Comparison of ENCODE assay signal across 8 cellular contexts in the genomic region with DNA sequence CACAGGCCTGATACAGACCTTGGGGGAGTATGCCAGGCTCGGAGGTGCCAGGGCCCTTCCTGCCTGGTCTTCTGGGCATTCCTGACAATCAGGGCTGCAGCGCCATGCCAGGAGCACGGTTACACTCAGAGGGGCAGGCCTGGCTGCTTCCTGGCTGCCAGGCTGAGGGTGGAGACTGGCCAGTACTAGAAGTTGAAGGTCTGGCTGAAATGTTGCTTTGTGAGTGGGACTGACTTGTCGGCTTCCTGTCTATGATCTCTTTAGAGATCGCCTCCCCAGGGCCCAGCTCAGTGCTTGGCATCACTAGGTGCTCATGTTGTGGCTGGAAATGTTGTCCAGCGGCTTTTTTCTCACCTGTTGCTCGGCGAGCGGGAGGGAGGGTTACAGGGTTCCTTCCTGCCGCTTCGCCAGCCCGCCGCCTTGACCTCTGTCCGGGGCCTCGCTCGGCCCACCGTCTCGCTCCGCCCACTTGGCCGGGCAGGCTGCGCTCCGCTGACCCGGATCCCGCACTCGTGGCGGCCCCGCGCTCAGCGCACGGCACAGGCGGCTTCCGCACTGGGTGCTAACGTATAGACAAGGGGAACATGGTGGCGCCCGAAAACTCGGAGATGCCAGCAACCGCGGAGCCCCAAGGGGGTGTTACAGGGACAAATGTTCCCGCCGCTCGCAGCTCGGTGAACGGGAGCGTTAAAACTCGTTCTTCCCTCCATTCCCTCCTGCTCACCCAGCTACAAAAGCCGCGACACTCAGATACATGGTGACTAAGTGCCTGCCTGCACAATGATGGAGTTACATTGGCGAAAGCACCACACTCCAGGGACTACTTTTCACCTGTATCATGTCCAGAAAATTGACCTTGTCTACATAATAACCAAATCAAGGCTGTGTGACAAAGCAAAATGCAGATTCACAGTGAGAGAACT. TPM values are rescaled to one million over a fixed set of nuclear protein-coding genes. Genes with fewer than 3 reads are reported as not detected.
A peak's percentile ranks its signal among the peaks of the same experiment; 100 is the strongest.
DNase-seq lines count a peak whose midpoint lies in the region; ATAC-seq and TF ChIP-seq lines count a peak whose summit lies in the region.

No MANE protein-coding gene starts in this region.

- no peak for TF ChIP-seq POLR2A in ovary (IDR thresholded peaks at IDR 0.05)

- H3K27me3 ChIP-seq in SU-DHL-6 (ENCODE audit: low read length) (no peaks in the 10 kb centered on the region), ovary (no peaks in the 10 kb centered on the region)

- H3K27ac ChIP-seq in SU-DHL-6 (ENCODE audit: low read depth, low read length) (no peak overlapping the region), ovary (peak overlapping the region; percentile 44 to 47)

- no peaks in the 10 kb centered on the region for H3K9me2 ChIP-seq in SU-DHL-6 (replicated peaks; ENCODE audit: insufficient read depth, low read length)

- H3K9ac ChIP-seq in SU-DHL-6 (ENCODE audit: low read length) = peak overlapping the region; percentile 28; the same call in 1 of the 2 replicates

- H3K9me3 ChIP-seq in SU-DHL-6 (ENCODE audit: insufficient read depth, low read length) = no peaks in the 10 kb centered on the region
- no peaks in the 10 kb centered on the region for H3K9me3 ChIP-seq in ovary

- WGBS in ovary, 3 donors = 15 to 17% (median 16%) methylated on average over 48 of the region's 48 CpGs

- POLR2A ChIA-PET in GM10248 (lab: Yijun Ruan, JAX) = no interaction called here

- H3K36me3 ChIP-seq in SU-DHL-6 (ENCODE audit: low read length) = no peaks in the 10 kb centered on the region
- no peaks in the 10 kb centered on the region for H3K36me3 ChIP-seq in ovary

- intact Hi-C loops in ovary (cut with DNase I) = loop anchor here in 1 of 4 donors (10.0 kb wide), 1 partner anchor 95 kb away; no protein-coding TSS in a partner anchor

- DNase-seq in GM10248 (ENCODE audit: extremely low spot score) (peak; percentile 77), foreskin fibroblast (peak; percentile 32 to 60), ovary (peak; percentile 49 to 77 (median 61)), NCI-H2107 treated with DMSO at 0.1 percent for 48 hours (lab: John Stamatoyannopoulos, UW; ENCODE audit: unreplicated experiment) (no peak), amniotic stem cell (lab: John Stamatoyannopoulos, UW) (no peak)
- no peak for DNase-seq in stimulated activated CD4-positive, alpha-beta T cell treated with anti-CD3 and anti-CD28 coated beads, Interleukin-4, amount 100 ng/mL, for 24 hours

- peaks cover 5% of the 10 kb centered on the region for H3K4me1 ChIP-seq in ovary (ENCODE audit: insufficient read depth)

- H3F3A ChIP-seq in SU-DHL-6 (ENCODE audit: insufficient read depth) = no peaks in the 10 kb centered on the region

- no peak for TF ChIP-seq EP300 in ovary (IDR thresholded peaks at IDR 0.05)

- H3K4me2 ChIP-seq in SU-DHL-6 (ENCODE audit: low read depth, low read length, poor library complexity, severe bottlenecking) = peak overlapping the region; percentile 30

- CTCF ChIA-PET in GM10248 (lab: Yijun Ruan, JAX) = interaction anchor here (0.8 to 2.2 kb wide), 5 partner anchors 12 to 38 kb away, joined by 3 to 6 read pairs (median 5); no protein-coding TSS in a partner anchor

- ATAC-seq in GM21528 (IDR thresholded peaks at IDR 0.05; ENCODE audit: low FRiP score, unreplicated experiment) = peak; percentile 68

- TF ChIP-seq CTCF in GM10248 (IDR thresholded peaks at IDR 0.05; ENCODE audit: control extremely low read depth, extremely low read depth, low read depth, missing control alignments) = no peak
- no peak for TF ChIP-seq CTCF in SU-DHL-6 (IDR thresholded peaks at IDR 0.05; ENCODE audit: insufficient read depth, low read length, poor library complexity, severe bottlenecking)
- TF ChIP-seq CTCF in foreskin fibroblast (IDR thresholded peaks at IDR 0.05; ENCODE audit: low read depth, low read length) = no peak
- no peak for TF ChIP-seq CTCF in ovary (IDR thresholded peaks at IDR 0.05)

- H2AFZ ChIP-seq in SU-DHL-6 (ENCODE audit: low read depth, low read length, severe bottlenecking) = peak overlapping the region; percentile 65

- H3K4me3 ChIP-seq in SU-DHL-6 (ENCODE audit: insufficient read depth, low read length, poor library complexity, severe bottlenecking) = no peak overlapping the region
- H3K4me3 ChIP-seq in foreskin fibroblast (ENCODE audit: low read depth in 1 of 2, low read length in 2 of 2) = peak overlapping the region; percentile 36 to 49
- peak overlapping the region; percentile 28 for H3K4me3 ChIP-seq in ovary

- H4K20me1 ChIP-seq in SU-DHL-6 (ENCODE audit: low read depth, low read length) = no peaks in the 10 kb centered on the region

- H3K79me2 ChIP-seq in SU-DHL-6 (ENCODE audit: insufficient read depth, low read length) = no peaks in the 10 kb centered on the region

RNA-seq across cellular contexts. Expression of a gene that starts 32.7 kb away (rescaled TPM):
- total RNA-seq in ovary = 10 to 100 TPM in 6 of 7 donors, 1 to 10 TPM in 1; 4.6 to 35.4 (median 19.6) TPM
- 10 to 100 TPM in 1 of 2 donors, 1 to 10 TPM in 1; 9.3 to 18.3 TPM for polyA plus RNA-seq in ovary

Comparison
In these comparisons a context has a peak if more than half of its experiments do, and no peak if none do; other contexts are left out.
1. DNase-seq: peak in GM10248 (single experiment), foreskin fibroblast (2 of 2) and ovary (5 of 5); none in NCI-H2107 treated with DMSO at 0.1 percent for 48 hours (single experiment), amniotic stem cell (single experiment) and stimulated activated CD4-positive, alpha-beta T cell treated with anti-CD3 and anti-CD28 coated beads, Interleukin-4, amount 100 ng/mL, for 24 hours (single experiment).